Comparison of ENCODE assay signal across 14 cellular contexts in genomic region chrX:48022100-48022499, GRCh38. TPM values are rescaled to one million over a fixed set of nuclear protein-coding genes. Genes with fewer than 3 reads are reported as not detected.
DNase-seq lines count a peak whose midpoint lies in the region; ATAC-seq and TF ChIP-seq lines count a peak whose summit lies in the region.
"Had no signal": no experiment of that assay in that cellular context is flagged by ENCODE, and none has a peak within 500 bp of the region (broad histone marks: within the 10 kb centered on the region; RNA-seq: fewer than 3 reads in every experiment).

No MANE protein-coding gene starts in this region.

- no peak overlapping the region for H2BK5ac ChIP-seq in IMR-90 (ENCODE audit: low read depth, low read length, poor library complexity, severe bottlenecking)

- WGBS in IMR-90 (ENCODE audit: extremely low coverage in 2 of 2, insufficient read length in 1 of 2), 2 experiments, result no CpG with 5 or more reads among the region's 3 CpGs

- H2AK9ac ChIP-seq in IMR-90 (replicated peaks; ENCODE audit: low read depth, low read length, poor library complexity), result no peak overlapping the region

- H3K9me1 ChIP-seq in IMR-90 (ENCODE audit: insufficient read depth, low read length), result no peaks in the 10 kb centered on the region

- H4K91ac ChIP-seq in IMR-90 (ENCODE audit: insufficient read depth, low read depth, low read length), result no peak overlapping the region

- H4K8ac ChIP-seq in IMR-90 (ENCODE audit: low read depth in 2 of 2, low read length in 2 of 2), result peak overlapping the region; percentile 61 to 90; a peak in 3 of 4 replicates

- in situ Hi-C loops in IMR-90 (cut with MboI; ENCODE audit: low sequenced_read_pairs) (loop anchor here (10.0 kb wide), 1 partner anchor 187 kb away; the partner anchor contains the start of gene ZNF81), brain microvascular endothelial cell (cut with HindIII; ENCODE audit: low pct_ligation_motif_present, low sequenced_read_pairs) (no loop called here)

- no peak overlapping the region for H2BK20ac ChIP-seq in IMR-90 (ENCODE audit: low read depth, low read length)

- intact Hi-C loops in IMR-90 (cut with micrococcal nuclease), result no loop called here
- intact Hi-C loops in dorsolateral prefrontal cortex (cut with DNase I), result loop anchor here in 1 of 2 donors (10.0 kb wide), 3 partner anchors 367 to 827 kb away; partner anchors contain the start of genes ARAF, ELK1, UBA1 and UXT

- no peak overlapping the region for H2BK15ac ChIP-seq in IMR-90 (ENCODE audit: low read depth, low read length)

- H3K79me1 ChIP-seq in IMR-90 (ENCODE audit: low read depth in 1 of 2, low read length in 2 of 2), result no peaks in the 10 kb centered on the region

- H2AFZ ChIP-seq in IMR-90 (replicated peaks; ENCODE audit: low read length, poor library complexity) (no peak overlapping the region), neuron (ENCODE audit: low read depth, low read length) (peak overlapping the region; percentile 92)

- H2BK120ac ChIP-seq in IMR-90 (ENCODE audit: low read depth, low read length), result no peak overlapping the region

- ATAC-seq in IMR-90 (ENCODE audit: low read depth) (no peak), GM21576 (IDR thresholded peaks at IDR 0.05; ENCODE audit: unreplicated experiment) (no peak), HG03175 (IDR thresholded peaks at IDR 0.05; ENCODE audit: unreplicated experiment) (no peak)

- peaks cover 0 to 21% (median 0%) of the 10 kb centered on the region in 11 experiments; a peak in 7 of 22 replicates for H3K9me3 ChIP-seq in BLaER1 treated with 17β-estradiol and CSF1 and Interleukin-3, amounts not matched to agents 10 nM and 100 nM (replicated peaks in 1 of 11)
- H3K9me3 ChIP-seq in IMR-90 (ENCODE audit: control insufficient read depth, insufficient read depth, low read length) (no peaks in the 10 kb centered on the region), neuron (ENCODE audit: low read length) (peaks cover 2% of the 10 kb centered on the region)

- TF ChIP-seq POLR2A in IMR-90 (IDR thresholded peaks at IDR 0.05; ENCODE audit: low read depth, low read length), result no peak

- POLR2A ChIA-PET in IMR-90 (lab: Charles Lee; ENCODE audit: unreplicated experiment), result no interaction called here

- no peak overlapping the region; a peak in 2 of 22 replicates for H3K9ac ChIP-seq in BLaER1 treated with 17β-estradiol and CSF1 and Interleukin-3, amounts not matched to agents 10 nM and 100 nM
- no peak overlapping the region for H3K9ac ChIP-seq in IMR-90 (ENCODE audit: low read depth, low read length)

- no peak overlapping the region for H3K18ac ChIP-seq in IMR-90 (ENCODE audit: low read depth, low read length)

- peaks cover 0 to 18% (median 4%) of the 10 kb centered on the region in 11 experiments; a peak in 9 of 22 replicates for H3K27me3 ChIP-seq in BLaER1 treated with 17β-estradiol and CSF1 and Interleukin-3, amounts not matched to agents 10 nM and 100 nM
- H3K27me3 ChIP-seq in IMR-90 (ENCODE audit: control insufficient read depth, insufficient read depth, low read length) (no peaks in the 10 kb centered on the region), dorsolateral prefrontal cortex (peaks cover 0 to 10% (median 0%) of the 10 kb centered on the region in 45 donors), neuron (ENCODE audit: insufficient read depth, low read length) (no peaks in the 10 kb centered on the region), brain microvascular endothelial cell (replicated peaks) (no peaks in the 10 kb centered on the region)

- TF ChIP-seq CTCF in IMR-90 (conservative IDR thresholded peaks at IDR 0.05; ENCODE audit: low read depth, low read length) (no peak), dorsolateral prefrontal cortex (IDR thresholded peaks at IDR 0.05 in 54 of 56, conservative IDR thresholded peaks at IDR 0.05 in 2 of 56; ENCODE audit: low read depth in 1 of 56, partially characterized antibody in 56 of 56) (no peak), brain microvascular endothelial cell (IDR thresholded peaks at IDR 0.05; ENCODE audit: low read depth, low read length, missing control alignments) (no peak)

- no TSS peak for BruUV-seq in IMR-90 (replicated peaks; lab: Mats Ljungman, UMichigan)

- H3K4me2 ChIP-seq in BLaER1 treated with 17β-estradiol and CSF1 and Interleukin-3, amounts not matched to agents 10 nM and 100 nM, result peak overlapping the region in 7 of 11 experiments; percentile 23 to 71 (median 55); a peak in 10 of 22 replicates
- H3K4me2 ChIP-seq in IMR-90 (ENCODE audit: low read depth, low read length), result no peak overlapping the region

- peaks cover 0 to 3% (median 0%) of the 10 kb centered on the region in 10 experiments; a peak in 1 of 20 replicates for H3K4me1 ChIP-seq in BLaER1 treated with 17β-estradiol and CSF1 and Interleukin-3, amounts not matched to agents 10 nM and 100 nM
- H3K4me1 ChIP-seq in IMR-90 (ENCODE audit: control insufficient read depth, insufficient read depth, low read length) (no peaks in the 10 kb centered on the region), neuron (ENCODE audit: insufficient read depth, low read length) (no peaks in the 10 kb centered on the region)

- no peak overlapping the region for H3K4ac ChIP-seq in IMR-90 (ENCODE audit: low read depth, low read length)

- no peak overlapping the region for H3K27ac ChIP-seq in BLaER1 treated with 17β-estradiol and CSF1 and Interleukin-3, amounts not matched to agents 10 nM and 100 nM
- H3K27ac ChIP-seq in IMR-90 (ENCODE audit: insufficient read depth, low read length) (no peak overlapping the region), dorsolateral prefrontal cortex (peak overlapping the region in 23 of 59 donors; percentile 88 to 97 (median 95)), brain microvascular endothelial cell (no peak overlapping the region)

- dilution Hi-C loops in IMR-90 (cut with HindIII; ENCODE audit: low sequenced_read_pairs, unreplicated experiment), result no loop called here

- H3K4me3 ChIP-seq in BLaER1 treated with 17β-estradiol and CSF1 and Interleukin-3, amounts not matched to agents 10 nM and 100 nM, result peak overlapping the region in 1 of 10 experiments; percentile 60; a peak in 1 of 20 replicates
- H3K4me3 ChIP-seq in IMR-90 (ENCODE audit: insufficient read depth, low read depth, low read length) (no peak overlapping the region), dorsolateral prefrontal cortex (peak overlapping the region in 43 of 59 donors; percentile 45 to 74 (median 63)), neuron (ENCODE audit: low read length) (peak overlapping the region; percentile 96), brain microvascular endothelial cell (ENCODE audit: low read depth, low read length) (no peak overlapping the region)

- no peaks in the 10 kb centered on the region for H3K36me3 ChIP-seq in BLaER1 treated with 17β-estradiol and CSF1 and Interleukin-3, amounts not matched to agents 10 nM and 100 nM
- H3K36me3 ChIP-seq in IMR-90 (ENCODE audit: control insufficient read depth, insufficient read depth, low read length), result no peaks in the 10 kb centered on the region
- no peaks in the 10 kb centered on the region for H3K36me3 ChIP-seq in neuron (ENCODE audit: insufficient read depth, low read length)
- H3K36me3 ChIP-seq in brain microvascular endothelial cell (replicated peaks), result no peaks in the 10 kb centered on the region

- no peak overlapping the region for H3K14ac ChIP-seq in IMR-90 (replicated peaks; ENCODE audit: low read depth, low read length)

- H2AK5ac ChIP-seq in IMR-90 (ENCODE audit: low read depth, low read length), result no peak overlapping the region

- no peak overlapping the region for H3K23ac ChIP-seq in IMR-90 (ENCODE audit: low read depth, low read length)

- no peak for TF ChIP-seq RAD21 in IMR-90 (IDR thresholded peaks at IDR 0.05; ENCODE audit: low read length)

- no peaks in the 10 kb centered on the region for H4K20me1 ChIP-seq in BLaER1 treated with 17β-estradiol and CSF1 and Interleukin-3, amounts not matched to agents 10 nM and 100 nM
- H4K20me1 ChIP-seq in IMR-90 (ENCODE audit: insufficient read depth, low read length), result no peaks in the 10 kb centered on the region

- no peak overlapping the region for H4K5ac ChIP-seq in IMR-90 (ENCODE audit: low read depth, low read length)

- H3K56ac ChIP-seq in IMR-90 (ENCODE audit: extremely low read depth, insufficient read depth, low read length), result no peak overlapping the region

- CTCF ChIA-PET in IMR-90 (lab: Yijun Ruan, JAX), result no interaction called here

- no peak for DNase-seq in IMR-90
- DNase-seq in dorsolateral prefrontal cortex, result no peak
- no peak for DNase-seq in brain microvascular endothelial cell
- no peak for DNase-seq in COLO829 (ENCODE audit: low spot score)
- DNase-seq: activated CD8-positive, alpha-beta memory T cell treated with anti-CD3 and anti-CD28 coated beads, Interleukin-2, amount 10 ng/mL, durations not matched to agents 7 days and 5 days; activated naive CD8-positive, alpha-beta T cell treated with anti-CD3 and anti-CD28 coated beads, Interleukin-2, amount 10 ng/mL, durations not matched to agents 7 days and 5 days had no signal

TF ChIP-seq in IMR-90, 13 proteins besides CTCF, POLR2A, EP300 and RAD21 (continues in another document):
- no peak for TF ChIP-seq USF2 (IDR thresholded peaks at IDR 0.05; ENCODE audit: low read depth, low read length)
- TF ChIP-seq MAZ (IDR thresholded peaks at IDR 0.05; ENCODE audit: borderline replicate concordance, low read depth, low read length), result no peak
- TF ChIP-seq BHLHE40 (IDR thresholded peaks at IDR 0.05; ENCODE audit: low read depth, low read length), result no peak

RNA-seq across cellular contexts. Expression of gene SPACA5, which starts 15.3 kb away (rescaled TPM):
- not detected in 2 replicates for total RNA-seq in IMR-90 (2012; rRNA removed)
- not detected in 2 replicates for polyA plus RNA-seq in IMR-90 (2012; rRNA removed)
- polyA plus RNA-seq in IMR-90 (2012; cell fraction: cytosol; rRNA removed), result not detected in 2 replicates
- polyA plus RNA-seq in IMR-90 (2012; cell fraction: nucleus; rRNA removed; ENCODE audit: low replicate concordance), result not detected in 2 replicates
- total RNA-seq in dorsolateral prefrontal cortex, result 1 to 10 TPM in 2 of 120 experiments, under 1 TPM in 4, not detected in 114; 0.88 to 1.1 (median 0.94) TPM
- total RNA-seq: activated CD8-positive, alpha-beta memory T cell treated with anti-CD3 and anti-CD28 coated beads, Interleukin-2, amount 10 ng/mL, durations not matched to agents 7 days and 5 days; activated naive CD8-positive, alpha-beta T cell treated with anti-CD3 and anti-CD28 coated beads, Interleukin-2, amount 10 ng/mL, durations not matched to agents 7 days and 5 days; esophagus mucosa; HT1080; lower leg skin had no signal
- polyA plus RNA-seq: BJ had no signal

RNA-seq across cellular contexts. Expression of gene ZNF182, which starts 18.3 kb away (rescaled TPM):
- total RNA-seq in IMR-90 (2012; rRNA removed) (3.0 and 3.3 TPM in 2 replicates), dorsolateral prefrontal cortex (10 to 100 TPM in 11 of 120 experiments, 1 to 10 TPM in 109; 5.7 to 35.3 (median 8.4) TPM)
- polyA plus RNA-seq in IMR-90 (2012; rRNA removed), result 1.3 and 1.7 TPM in 2 replicates
- 0.30 and 0.38 TPM in 2 replicates for polyA plus RNA-seq in IMR-90 (2012; cell fraction: cytosol; rRNA removed)
- polyA plus RNA-seq in IMR-90 (2012; cell fraction: nucleus; rRNA removed; ENCODE audit: low replicate concordance), result 0.51 and 5.2 TPM in 2 replicates

RNA-seq across cellular contexts. Expression of gene ZNF630, which starts 49.3 kb away (rescaled TPM):
- 0.28 and 0.54 TPM in 2 replicates for total RNA-seq in IMR-90 (2012; rRNA removed)
- 0.24 TPM in 2 replicates for polyA plus RNA-seq in IMR-90 (2012; rRNA removed)
- 0.02 and 0.16 TPM in 2 replicates for polyA plus RNA-seq in IMR-90 (2012; cell fraction: cytosol; rRNA removed)
- polyA plus RNA-seq in IMR-90 (2012; cell fraction: nucleus; rRNA removed; ENCODE audit: low replicate concordance), result 0.20 and 1.1 TPM in 2 replicates
- 10 to 100 TPM in 5 of 120 experiments, 1 to 10 TPM in 115; 2.3 to 19.3 (median 6.1) TPM for total RNA-seq in dorsolateral prefrontal cortex
- total RNA-seq: HT1080 had no signal

Comparison
In these comparisons a context has a peak if more than half of its experiments do, and no peak if none do; other contexts are left out.
1. H3K4me3 ChIP-seq: peak in dorsolateral prefrontal cortex (43 of 59) and neuron (single experiment); none in IMR-90 (single experiment) and brain microvascular endothelial cell (single experiment).